ENCODE assay signal across 8 cellular contexts in the genomic region with DNA sequence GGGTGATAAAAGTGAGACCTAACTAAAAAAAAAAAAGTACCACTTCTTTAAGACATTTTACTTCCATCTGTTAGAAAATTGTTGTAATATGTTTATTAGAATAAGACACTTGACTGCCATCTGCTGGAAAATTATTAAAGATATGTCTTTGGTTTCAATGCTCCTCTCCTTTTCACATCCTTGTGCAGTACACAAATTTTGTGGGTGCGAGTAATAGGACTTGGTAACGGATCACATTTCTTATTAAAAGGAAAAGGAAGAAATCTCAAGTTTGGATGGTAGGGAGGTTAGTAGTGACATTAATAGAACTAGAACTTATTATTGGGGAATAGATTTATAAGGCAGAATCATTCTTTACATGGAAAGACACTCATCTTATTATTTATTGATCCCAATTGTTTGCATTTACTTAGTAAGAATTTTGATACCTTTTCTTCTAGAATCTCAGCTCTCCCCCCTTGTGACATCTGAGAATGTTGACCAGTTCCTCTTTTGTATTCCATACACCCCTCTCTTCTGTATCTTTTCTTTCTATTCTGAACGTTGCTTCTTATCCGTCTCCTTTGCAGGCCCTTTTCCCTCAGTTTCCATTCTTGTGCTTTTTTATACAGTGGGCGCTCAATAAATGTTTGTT. TPM values are rescaled to one million over a fixed set of nuclear protein-coding genes. Genes with fewer than 3 reads are reported as not detected.
A peak's percentile ranks its signal among the peaks of the same experiment; 100 is the strongest.
DNase-seq lines count a peak whose midpoint lies in the region; ATAC-seq, FAIRE-seq and TF ChIP-seq lines count a peak whose summit lies in the region.

No MANE protein-coding gene starts in this region.

- TF ChIP-seq CTCF in K562 (IDR thresholded peaks at IDR 0.05 in 2 of 3, conservative IDR thresholded peaks at IDR 0.05 in 1 of 3; ENCODE audit: insufficient read depth in 2 of 3, low read depth in 1 of 3, low read length in 3 of 3), result peak in 1 of 3 experiments; percentile 42; a peak in 3 of 6 replicates
- TF ChIP-seq CTCF in type B pancreatic cell (conservative IDR thresholded peaks at IDR 0.05), result peak; percentile 47

- peaks cover 35% of the 10 kb centered on the region for H3K4me1 ChIP-seq in CD4-positive, alpha-beta memory T cell (ENCODE audit: insufficient read depth, low read length)
- no peaks in the 10 kb centered on the region; a peak in 1 of 5 replicates for H3K4me1 ChIP-seq in K562 (replicated peaks in 1 of 2; ENCODE audit: control insufficient read depth in 2 of 2, insufficient read depth in 2 of 2, low read length in 2 of 2)

- H3K36me3 ChIP-seq in CD4-positive, alpha-beta memory T cell (ENCODE audit: insufficient read depth, low read length), result no peaks in the 10 kb centered on the region
- no peaks in the 10 kb centered on the region for H3K36me3 ChIP-seq in K562 (ENCODE audit: control insufficient read depth, insufficient read depth, low read length)

- H3K27me3 ChIP-seq in CD4-positive, alpha-beta memory T cell (ENCODE audit: insufficient read depth, low read length), result no peaks in the 10 kb centered on the region
- H3K27me3 ChIP-seq in K562 (ENCODE audit: control insufficient read depth in 2 of 2, insufficient read depth in 2 of 2, low read length in 2 of 2), result no peaks in the 10 kb centered on the region

- H3K4me3 ChIP-seq in CD4-positive, alpha-beta memory T cell (ENCODE audit: low read length in 2 of 2), result peak overlapping the region; percentile 4 to 75
- H3K4me3 ChIP-seq in K562, result no peak overlapping the region

- no peak overlapping the region for H3K9ac ChIP-seq in K562 (ENCODE audit: insufficient read depth in 1 of 2, low read depth in 2 of 2, low read length in 2 of 2)

- no peaks in the 10 kb centered on the region for H3K9me3 Mint-ChIP-seq in CD4-positive, alpha-beta memory T cell
- H3K9me3 Mint-ChIP-seq in type B pancreatic cell, result peaks cover 4% of the 10 kb centered on the region

- no peak for TF ChIP-seq POLR2A in K562 (conservative IDR thresholded peaks at IDR 0.05)

- intact Hi-C loops in CD4-positive, alpha-beta memory T cell (cut with micrococcal nuclease), result loop anchor here (1.0 to 5.0 kb wide), 7 partner anchors 121 to 579 kb away; a partner anchor contains a TSS
- intact Hi-C loops in K562 (cut with micrococcal nuclease), result loop anchor here (1.0 to 10.0 kb wide), 5 partner anchors 80 to 533 kb away; no protein-coding TSS in a partner anchor

- POLR2A ChIA-PET in CD4-positive, alpha-beta memory T cell (lab: Charles Lee; ENCODE audit: partially characterized antibody), result interaction anchor here (1.1 to 2.0 kb wide), 3 partner anchors 54 to 364 kb away, joined by 3 to 9 read pairs (median 6); no protein-coding TSS in a partner anchor
- POLR2A ChIA-PET in K562 (lab: Yijun Ruan, JAX), result no interaction called here

- in situ Hi-C loops in K562 (cut with MboI), result no loop called here

- no peak for TF ChIP-seq EP300 in K562 (IDR thresholded peaks at IDR 0.05; ENCODE audit: low read length)

- H3K4me3 Mint-ChIP-seq in CD4-positive, alpha-beta memory T cell, result peak overlapping the region; percentile 81 to 98 (median 92)
- no peak overlapping the region for H3K4me3 Mint-ChIP-seq in type B pancreatic cell

- TF ChIP-seq RAD21 in K562 (CRISPR knock-in tag; conservative IDR thresholded peaks at IDR 0.05 in 1 of 2, IDR thresholded peaks at IDR 0.05 in 1 of 2), result peak; percentile 18 to 40; a peak in 2 of 4 replicates

- peak in 4 of 5 donors; percentile 46 to 56 (median 49) for DNase-seq in CD4-positive, alpha-beta memory T cell
- DNase-seq in NCI-H226, result peak; percentile 56
- peak in 3 of 4 experiments; percentile 8 to 31 (median 10) for DNase-seq in K562 (ENCODE audit: extremely low read depth in 1 of 4, low spot score in 3 of 4)
- peak; percentile 47 for DNase-seq in kidney tubule cell (ENCODE audit: low spot score)
- DNase-seq in type B pancreatic cell (ENCODE audit: extremely low spot score, unreplicated experiment), result no peak
- no peak for DNase-seq in GF-D8 (lab: John Stamatoyannopoulos, UW)

- FAIRE-seq in K562 (lab: Jason Lieb, UNC), result no peak

- H3K9me1 ChIP-seq in K562 (ENCODE audit: control insufficient read depth, insufficient read depth, low read length), result no peaks in the 10 kb centered on the region

- no peaks in the 10 kb centered on the region for H4K20me1 ChIP-seq in K562 (replicated peaks; ENCODE audit: control insufficient read depth, insufficient read depth, low read length)

- ATAC-seq in GM19395 (IDR thresholded peaks at IDR 0.05; ENCODE audit: unreplicated experiment) (peak; percentile 36), K562 (peak; percentile 69; the same call in 2 of the 3 replicates), HG03432 (IDR thresholded peaks at IDR 0.05; ENCODE audit: unreplicated experiment) (no peak)

- H3K4me1 Mint-ChIP-seq in CD4-positive, alpha-beta memory T cell, result peaks cover 35 to 40% (median 39%) of the 10 kb centered on the region in 4 donors
- peaks cover 13% of the 10 kb centered on the region for H3K4me1 Mint-ChIP-seq in type B pancreatic cell (ENCODE audit: unreplicated experiment)

- CTCF ChIA-PET in CD4-positive, alpha-beta memory T cell (lab: Charles Lee; ENCODE audit: partially characterized antibody), result interaction anchor here (1.0 to 4.5 kb wide), 13 partner anchors 11 to 660 kb away, joined by 3 to 35 read pairs (median 3); no protein-coding TSS in a partner anchor
- CTCF ChIA-PET in K562 (lab: Yijun Ruan, JAX; ENCODE audit: low intra/inter-chr PET ratio), result no interaction called here

- no peaks in the 10 kb centered on the region for H3K27me3 Mint-ChIP-seq in CD4-positive, alpha-beta memory T cell
- H3K27me3 Mint-ChIP-seq in type B pancreatic cell, result no peaks in the 10 kb centered on the region

- WGBS in K562 (ENCODE audit: insufficient coverage, low coverage, missing lambda C conversion rate), result 29% methylated on average over 5 of the region's 5 CpGs

- H3K79me2 ChIP-seq in K562 (ENCODE audit: control insufficient read depth, insufficient read depth, low read length), result no peaks in the 10 kb centered on the region

- H3K9me3 ChIP-seq in CD4-positive, alpha-beta memory T cell (ENCODE audit: control insufficient read depth in 1 of 2, low read length in 2 of 2), result no peaks in the 10 kb centered on the region
- H3K9me3 ChIP-seq in K562 (replicated peaks; ENCODE audit: control insufficient read depth, insufficient read depth, low read depth, low read length), result no peaks in the 10 kb centered on the region

- peak overlapping the region; percentile 67 for H3K27ac ChIP-seq in CD4-positive, alpha-beta memory T cell (ENCODE audit: low read depth, low read length)
- no peak overlapping the region for H3K27ac ChIP-seq in K562 (ENCODE audit: extremely low read depth, low read depth, low read length)

- H3K36me3 Mint-ChIP-seq in CD4-positive, alpha-beta memory T cell, result peaks cover 0 to 4% of the 10 kb centered on the region in 2 donors
- H3K36me3 Mint-ChIP-seq in type B pancreatic cell, result no peaks in the 10 kb centered on the region

- no peak overlapping the region for H2AFZ ChIP-seq in K562 (ENCODE audit: low read depth, low read length)

- BruUV-seq in K562 (replicated peaks; lab: Mats Ljungman, UMichigan), result no TSS peak

- peak overlapping the region; percentile 89 to 98 (median 95) for H3K27ac Mint-ChIP-seq in CD4-positive, alpha-beta memory T cell
- peak overlapping the region; percentile 66 for H3K27ac Mint-ChIP-seq in type B pancreatic cell

- H3K4me2 ChIP-seq in K562 (ENCODE audit: insufficient read depth, low read length), result no peak overlapping the region

TF ChIP-seq in K562, 482 proteins besides CTCF, POLR2A, EP300 and RAD21:
- TF ChIP-seq SMC3 (conservative IDR thresholded peaks at IDR 0.05; ENCODE audit: insufficient read depth, low read depth, low read length) (0 out of 2 replicates have a peak, but pooled peaks have one; percentile 20), ZNF354B (CRISPR knock-in tag; IDR thresholded peaks at IDR 0.05) (no peak), SPI1 (IDR thresholded peaks at IDR 0.05; ENCODE audit: borderline replicate concordance, low read depth, low read length) (peak; percentile 63; the same call in 1 of the 2 replicates)
- TF ChIP-seq, protein P1, sequence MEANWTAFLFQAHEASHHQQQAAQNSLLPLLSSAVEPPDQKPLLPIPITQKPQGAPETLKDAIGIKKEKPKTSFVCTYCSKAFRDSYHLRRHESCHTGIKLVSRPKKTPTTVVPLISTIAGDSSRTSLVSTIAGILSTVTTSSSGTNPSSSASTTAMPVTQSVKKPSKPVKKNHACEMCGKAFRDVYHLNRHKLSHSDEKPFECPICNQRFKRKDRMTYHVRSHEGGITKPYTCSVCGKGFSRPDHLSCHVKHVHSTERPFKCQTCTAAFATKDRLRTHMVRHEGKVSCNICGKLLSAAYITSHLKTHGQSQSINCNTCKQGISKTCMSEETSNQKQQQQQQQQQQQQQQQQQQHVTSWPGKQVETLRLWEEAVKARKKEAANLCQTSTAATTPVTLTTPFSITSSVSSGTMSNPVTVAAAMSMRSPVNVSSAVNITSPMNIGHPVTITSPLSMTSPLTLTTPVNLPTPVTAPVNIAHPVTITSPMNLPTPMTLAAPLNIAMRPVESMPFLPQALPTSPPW (CRISPR knock-in tag; IDR thresholded peaks at IDR 0.05), result 0 out of 2 replicates have a peak, but pooled peaks have one; percentile 17

RNA-seq across cellular contexts. Expression of a gene that starts 43.0 kb away (rescaled TPM):
- total RNA-seq in CD4-positive, alpha-beta memory T cell, result 10 to 100 TPM; 31.2 to 35.5 TPM
- polyA plus RNA-seq in CD4-positive, alpha-beta memory T cell, result 10 to 100 TPM; 91.7 to 96.6 TPM
- 11.9 and 29.3 TPM in 2 replicates for total RNA-seq in K562 (2011; cell fraction: chromatin; rRNA removed; ENCODE audit: low replicate concordance)
- 14.1 and 15.8 TPM in 2 replicates for total RNA-seq in K562 (2011; cell fraction: nucleolus; rRNA removed)
- 26.5 and 30.7 TPM in 2 replicates for total RNA-seq in K562 (2011; cell fraction: nucleoplasm; rRNA removed)
- 63.2 and 68.5 TPM in 2 replicates for total RNA-seq in K562 (2014; rRNA removed)
- 152 and 160 TPM in 2 replicates for total RNA-seq in K562 (2014; rRNA removed; fragmentation: Illumina TruSeq; extraction: Trizol)
- 89.5 and 100 TPM in 2 replicates for total RNA-seq in K562 (2015; rRNA removed; fragmentation: Illumina TruSeq; extraction: Trizol)
- 116 and 124 TPM in 2 replicates for total RNA-seq in K562 (2021)
- polyA plus RNA-seq in K562 (2011; rRNA removed), result 146 and 188 TPM in 2 replicates
- 27.0 and 62.9 TPM in 2 replicates for polyA plus RNA-seq in K562 (2011; cell fraction: cytosol; rRNA removed)
- polyA plus RNA-seq in K562 (2011; cell fraction: nucleus; rRNA removed), result 24.4 and 34.7 TPM in 2 replicates
- polyA plus RNA-seq in K562 (2012), result 130 and 162 TPM in 2 replicates
- 92.4 and 107 TPM in 2 replicates for polyA plus RNA-seq in K562 (2014; fragmentation: Illumina TruSeq; extraction: Trizol)
- polyA plus RNA-seq in K562 (2014; fragmentation: Nextera tagmentation; extraction: Ambion mirVana), result 100 to 1,000 TPM; 202 to 265 TPM
- polyA plus RNA-seq in K562 (2014; rRNA removed), result 114 and 125 TPM in 2 replicates
- 35.4 and 39.6 TPM in 2 replicates for polyA minus RNA-seq in K562 (2011; rRNA and poly(A)+ RNA removed)
- 14.7 and 17.8 TPM in 2 replicates for polyA minus RNA-seq in K562 (2011; cell fraction: cytosol; rRNA and poly(A)+ RNA removed)
- 16.4 and 28.7 TPM in 2 replicates for polyA minus RNA-seq in K562 (2011; cell fraction: nucleus; rRNA and poly(A)+ RNA removed)
- total RNA-seq in type B pancreatic cell (ENCODE audit: low replicate concordance), result 27.3 and 42.3 TPM in 2 replicates

Comparison
In these comparisons a context has a peak if more than half of its experiments do, and no peak if none do; other contexts are left out.
1. DNase-seq: peak in CD4-positive, alpha-beta memory T cell (4 of 5), NCI-H226 (single experiment), K562 (3 of 4) and kidney tubule cell (single experiment); none in type B pancreatic cell (single experiment) and GF-D8 (single experiment).